Comparison of ENCODE assay signal across 19 cellular contexts in genomic region chr15:37112963-37113362, GRCh38. TPM values are rescaled to one million over a fixed set of nuclear protein-coding genes. Genes with fewer than 3 reads are reported as not detected.
"Had no signal": no experiment of that assay in that cellular context is flagged by ENCODE, and none has a peak within 500 bp of the region (broad histone marks: within the 10 kb centered on the region; RNA-seq: fewer than 3 reads in every experiment).

No MANE protein-coding gene starts in this region.

- DNase-seq: activated CD4-positive, alpha-beta T cell treated with anti-CD3 and anti-CD28 coated beads, Interleukin-2, amount 50 U/mL, for 4 hours; activated naive CD4-positive, alpha-beta T cell; activated naive CD8-positive, alpha-beta T cell treated with anti-CD3 and anti-CD28 coated beads for 36 hours; amygdala; effector memory CD4-positive, alpha-beta T cell; foreskin fibroblast; glutamatergic neuron; hypothalamus; islet precursor cell; lower lobe of right lung; right lobe of liver; stimulated activated CD4-positive, alpha-beta T cell treated with anti-CD3 and anti-CD28 coated beads, Interleukin-4, amount 100 ng/mL, for 1 hour; stimulated activated naive CD8-positive, alpha-beta T cell treated with anti-CD3 and anti-CD28 coated beads, Interleukin-15, amount 100 ng/mL, for 72 hours had no signal

- H2AFZ ChIP-seq: neural progenitor cell had no signal

- H3K27ac ChIP-seq: lower lobe of right lung, neural progenitor cell, right lobe of liver, thoracic aorta had no signal

- H3K27ac Mint-ChIP-seq: activated naive CD8-positive, alpha-beta T cell treated with anti-CD3 and anti-CD28 coated beads for 36 hours; neural progenitor cell; stimulated activated naive CD8-positive, alpha-beta T cell treated with anti-CD3 and anti-CD28 coated beads, Interleukin-15, amount 100 ng/mL, for 72 hours had no signal

- FAIRE-seq: TTC549 had no signal

- H3K36me3 ChIP-seq: lower lobe of right lung, neural progenitor cell, right lobe of liver, thoracic aorta had no signal

- H3K9ac ChIP-seq: neural progenitor cell had no signal

- H3K9me3 ChIP-seq: lower lobe of right lung, right lobe of liver, thoracic aorta had no signal

- H3K9me3 Mint-ChIP-seq: neural progenitor cell had no signal

- H3K4me3 ChIP-seq: lower lobe of right lung, neural progenitor cell, right lobe of liver, smooth muscle cell, thoracic aorta had no signal

- ATAC-seq: lower lobe of right lung; stimulated activated naive CD8-positive, alpha-beta T cell treated with anti-CD3 and anti-CD28 coated beads, Interleukin-15, amount 100 ng/mL, for 72 hours had no signal

- H3K36me3 Mint-ChIP-seq: neural progenitor cell had no signal

- H3K4me3 Mint-ChIP-seq: activated naive CD8-positive, alpha-beta T cell treated with anti-CD3 and anti-CD28 coated beads for 36 hours; neural progenitor cell; stimulated activated naive CD8-positive, alpha-beta T cell treated with anti-CD3 and anti-CD28 coated beads, Interleukin-15, amount 100 ng/mL, for 72 hours had no signal

- H3K4me2 ChIP-seq: neural progenitor cell, smooth muscle cell had no signal

RNA-seq across cellular contexts. Expression of gene MEIS2, which starts 12.6 kb away (rescaled TPM):
- total RNA-seq: activated CD8-positive, alpha-beta memory T cell treated with anti-CD3 and anti-CD28 coated beads for 36 hours; activated naive CD8-positive, alpha-beta T cell treated with anti-CD3 and anti-CD28 coated beads for 36 hours; T-helper 2 cell treated with Interferon-gamma antibody and Interleukin-4, amounts not matched to agents 100 ng/mL and 5 ng/mL, for 36 hours had no signal
